ENCODE assay signal across 8 cellular contexts in genomic region chr19:43784251-43784980, GRCh38. TPM values are rescaled to one million over a fixed set of nuclear protein-coding genes. Genes with fewer than 3 reads are reported as not detected.
DNase-seq lines count a peak whose midpoint lies in the region; ATAC-seq and TF ChIP-seq lines count a peak whose summit lies in the region.

No MANE protein-coding gene starts in this region.

- peaks cover 7% of the 10 kb centered on the region for H3K36me3 Mint-ChIP-seq in activated B cell treated with CpG ODN at 0.5 μM for 24 hours (ENCODE audit: low read depth)

- TF ChIP-seq CTCF in AG04449 (IDR thresholded peaks at IDR 0.05; ENCODE audit: insufficient read depth, low read length, missing control alignments) (no peak), activated B cell treated with CpG ODN at 0.5 μM for 24 hours (IDR thresholded peaks at IDR 0.05) (no peak), prostate gland (IDR thresholded peaks at IDR 0.05) (no peak)

- DNase-seq in AG04449 (ENCODE audit: low read depth, low spot score): peak; percentile 47
- DNase-seq in HS-27A (ENCODE audit: low read depth): peak; percentile 80
- peak; percentile 50 for DNase-seq in activated B cell treated with CpG ODN at 0.5 μM for 24 hours
- peak; percentile 71 for DNase-seq in dedifferentiated amniotic fluid mesenchymal stem cell (ENCODE audit: extremely low spot score)
- DNase-seq in prostate gland (ENCODE audit: low spot score): no peak
- no peak for DNase-seq in NCI-H1092 (lab: John Stamatoyannopoulos, UW)

- peak overlapping the region; percentile 88 for H3K4me3 Mint-ChIP-seq in activated B cell treated with CpG ODN at 0.5 μM for 24 hours

- H3K27me3 ChIP-seq in prostate gland (replicated peaks; ENCODE audit: insufficient read depth): no peaks in the 10 kb centered on the region

- no peaks in the 10 kb centered on the region for H3K36me3 ChIP-seq in prostate gland

- intact Hi-C loops in activated B cell treated with CpG ODN at 0.5 μM for 24 hours (cut with micrococcal nuclease): loop anchor here (1.0 to 10.0 kb wide), 5 partner anchors 83 to 340 kb away; partner anchors contain the start of genes IRGQ, ZNF575 and ZNF576
- intact Hi-C loops in prostate gland (cut with DNase I): loop anchor here (2.0 kb wide), 1 partner anchor 40 kb away; no protein-coding TSS in a partner anchor

- peak overlapping the region in 1 of 2 donors; percentile 31 for H3K27ac ChIP-seq in prostate gland

- ATAC-seq in activated B cell treated with CpG ODN at 0.5 μM for 24 hours (ENCODE audit: low read depth) (peak; percentile 15), HG03521 (IDR thresholded peaks at IDR 0.05; ENCODE audit: unreplicated experiment) (no peak), HG02885 (IDR thresholded peaks at IDR 0.05; ENCODE audit: poor library complexity, unreplicated experiment) (no peak)

- H3K4me3 ChIP-seq in AG04449 (ENCODE audit: low read depth, low read length) (no peak overlapping the region), prostate gland (no peak overlapping the region)

- H3K27me3 Mint-ChIP-seq in activated B cell treated with CpG ODN at 0.5 μM for 24 hours: no peaks in the 10 kb centered on the region

- H3K4me1 ChIP-seq in prostate gland (replicated peaks): no peaks in the 10 kb centered on the region

- CTCF ChIA-PET in AG04449 (lab: Yijun Ruan, JAX) (interaction anchor here (0.6 to 5.0 kb wide), 23 partner anchors 8 to 229 kb away, joined by 3 to 103 read pairs (median 4); partner anchors contain the start of gene PLAUR), activated B cell treated with CpG ODN at 0.5 μM for 24 hours (lab: Charles Lee) (interaction anchor here (0.8 to 8.6 kb wide), 15 partner anchors 12 to 337 kb away, joined by 3 to 113 read pairs (median 5); partner anchors contain the start of gene SMG9)

- peaks cover 48% of the 10 kb centered on the region for H3K4me1 Mint-ChIP-seq in activated B cell treated with CpG ODN at 0.5 μM for 24 hours

- H3K9me3 Mint-ChIP-seq in activated B cell treated with CpG ODN at 0.5 μM for 24 hours: no peaks in the 10 kb centered on the region

- peak; percentile 10 for TF ChIP-seq POLR2A in prostate gland (IDR thresholded peaks at IDR 0.05)

- 25% methylated on average over 4 of the region's 4 CpGs for WGBS in prostate gland

- POLR2A ChIA-PET in AG04449 (lab: Yijun Ruan, JAX) (interaction anchor here (0.8 to 1.2 kb wide), 4 partner anchors 32 to 119 kb away, joined by 3 to 5 read pairs (median 4); partner anchors contain the start of gene PLAUR), activated B cell treated with CpG ODN at 0.5 μM for 24 hours (lab: Charles Lee) (interaction anchor here (0.6 to 12.2 kb wide), 7 partner anchors 9 to 252 kb away, joined by 3 to 661 read pairs (median 4); partner anchors contain the start of genes IRGQ, SMG9, ZNF575 and ZNF576)

- H3K9me3 ChIP-seq in prostate gland: no peaks in the 10 kb centered on the region

- peak overlapping the region; percentile 94 for H3K27ac Mint-ChIP-seq in activated B cell treated with CpG ODN at 0.5 μM for 24 hours

RNA-seq across cellular contexts. Expression of gene KCNN4, which starts 3.6 kb away (rescaled TPM):
- total RNA-seq in activated B cell treated with CpG ODN at 0.5 μM for 24 hours (137 and 154 TPM in 2 replicates), prostate gland (10 to 100 TPM; 65.1 to 86.1 TPM)

RNA-seq across cellular contexts. Expression of gene LYPD5, which starts 17.8 kb away (rescaled TPM):
- total RNA-seq in activated B cell treated with CpG ODN at 0.5 μM for 24 hours (0.44 TPM in 1 of 2 replicates, not detected in the other), prostate gland (1 to 10 TPM; 2.7 to 6.2 TPM)

RNA-seq across cellular contexts. Expression of gene SMG9, which starts 29.7 kb away (rescaled TPM):
- total RNA-seq in activated B cell treated with CpG ODN at 0.5 μM for 24 hours: 91.2 and 105 TPM in 2 replicates
- total RNA-seq in prostate gland: 10 to 100 TPM; 22.9 to 45.1 TPM

RNA-seq across cellular contexts. Expression of gene ZNF283, which starts 42.7 kb away (rescaled TPM):
- total RNA-seq in activated B cell treated with CpG ODN at 0.5 μM for 24 hours (10.4 and 13.0 TPM in 2 replicates), prostate gland (1 to 10 TPM; 5.8 to 8.9 TPM)

Comparison
In these comparisons a context has a peak if more than half of its experiments do, and no peak if none do; other contexts are left out.
1. DNase-seq: peak in AG04449 (single experiment), HS-27A (single experiment), activated B cell treated with CpG ODN at 0.5 μM for 24 hours (single experiment) and dedifferentiated amniotic fluid mesenchymal stem cell (single experiment); none in prostate gland (single experiment) and NCI-H1092 (single experiment).